ENCODE assay signal across 13 cellular contexts in the genomic region with DNA sequence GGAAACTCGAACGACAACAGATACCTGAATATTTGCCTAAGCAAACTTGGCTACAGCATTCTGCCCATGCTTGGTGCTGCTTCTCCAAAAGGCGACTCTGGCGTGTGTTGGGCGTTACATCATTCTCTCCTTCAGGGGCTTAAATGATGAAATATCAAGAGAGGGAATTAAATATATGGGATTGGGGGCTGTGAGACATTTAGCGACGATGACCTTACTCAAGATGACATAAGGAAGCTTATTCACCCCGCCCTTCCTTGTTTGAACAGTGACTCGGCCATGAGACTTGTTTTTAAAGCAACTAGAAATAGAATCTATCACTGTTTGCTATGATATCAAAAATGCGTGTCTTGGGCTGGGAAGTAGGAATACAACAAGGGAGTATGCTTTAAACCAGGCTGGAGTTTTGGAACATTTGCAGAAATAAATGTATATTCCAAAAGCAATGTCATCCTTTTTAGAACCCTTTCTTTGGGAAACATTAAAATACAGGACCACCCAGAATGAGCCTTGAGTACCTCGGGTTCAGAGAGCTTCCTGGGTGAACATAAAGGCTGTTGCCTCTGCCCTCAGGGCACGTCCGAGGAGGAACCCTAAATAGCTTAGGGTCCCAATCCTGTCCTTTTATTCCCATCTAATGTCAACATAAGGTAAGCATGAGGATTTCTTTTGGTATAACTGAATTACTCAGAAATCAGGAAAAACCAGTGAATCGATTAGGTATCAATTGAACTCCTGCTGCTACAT.
A peak's percentile ranks its signal among the peaks of the same experiment; 100 is the strongest.
DNase-seq lines count a peak whose midpoint lies in the region; ATAC-seq and TF ChIP-seq lines count a peak whose summit lies in the region.
"Had no signal": no experiment of that assay in that cellular context is flagged by ENCODE, and none has a peak within 500 bp of the region (broad histone marks: within the 10 kb centered on the region; RNA-seq: fewer than 3 reads in every experiment).

No MANE protein-coding gene starts in this region.

- H3K4me1 ChIP-seq in BLaER1 = peaks cover 18% of the 10 kb centered on the region

- H3K4me3 ChIP-seq in BLaER1 = no peak overlapping the region

- no peak for TF ChIP-seq CTCF in mesothelial cell of epicardium (IDR thresholded peaks at IDR 0.05; ENCODE audit: unreplicated experiment)

- H3K4me2 ChIP-seq in BLaER1 = peak overlapping the region; percentile 60

- H3K27ac ChIP-seq in BLaER1 = no peak overlapping the region

- no peaks in the 10 kb centered on the region for H3K9me3 ChIP-seq in BLaER1

- H3K9ac ChIP-seq in BLaER1 = no peak overlapping the region

- H3K27me3 ChIP-seq in BLaER1 = no peaks in the 10 kb centered on the region

- H3K4me1 Mint-ChIP-seq in central memory CD8-positive, alpha-beta T cell = peaks cover 16% of the 10 kb centered on the region
- H3K4me1 Mint-ChIP-seq in mesothelial cell of epicardium = peaks cover 29% of the 10 kb centered on the region
- peaks cover 17% of the 10 kb centered on the region for H3K4me1 Mint-ChIP-seq in activated T-cell treated with anti-CD3 and anti-CD28 coated beads, Interleukin-2, amount 50 U/mL, for 24 hours (ENCODE audit: low read depth)

- peak overlapping the region; percentile 23 for H3K27ac Mint-ChIP-seq in central memory CD8-positive, alpha-beta T cell (ENCODE audit: low read depth)
- peak overlapping the region; percentile 91 for H3K27ac Mint-ChIP-seq in mesothelial cell of epicardium
- no peak overlapping the region for H3K27ac Mint-ChIP-seq in activated T-cell treated with anti-CD3 and anti-CD28 coated beads, Interleukin-2, amount 50 U/mL, for 24 hours
- H3K27ac Mint-ChIP-seq: nephron had no signal

- no peaks in the 10 kb centered on the region for H3K36me3 Mint-ChIP-seq in central memory CD8-positive, alpha-beta T cell (ENCODE audit: insufficient read depth)
- no peaks in the 10 kb centered on the region for H3K36me3 Mint-ChIP-seq in mesothelial cell of epicardium
- no peaks in the 10 kb centered on the region for H3K36me3 Mint-ChIP-seq in activated T-cell treated with anti-CD3 and anti-CD28 coated beads, Interleukin-2, amount 50 U/mL, for 24 hours (ENCODE audit: low read depth)

- no peak for ATAC-seq in central memory CD8-positive, alpha-beta T cell (replicated peaks; ENCODE audit: extremely low read depth, poor library complexity, severe bottlenecking)

- DNase-seq in LoVo (ENCODE audit: low spot score) = peak; percentile 80
- DNase-seq in central memory CD8-positive, alpha-beta T cell (ENCODE audit: low spot score in 2 of 2) = no peak
- DNase-seq in mesothelial cell of epicardium (ENCODE audit: low spot score in 2 of 2, unreplicated experiment in 2 of 2) = no peak
- DNase-seq in mucosa of gallbladder (ENCODE audit: low spot score) = no peak
- no peak for DNase-seq in KG1 (lab: John Stamatoyannopoulos, UW)
- no peak for DNase-seq in COLO829 (ENCODE audit: low spot score)
- DNase-seq in activated T-cell treated with anti-CD3 and anti-CD28 coated beads, Interleukin-2, amount 50 U/mL, for 24 hours = no peak
- DNase-seq: activated CD8-positive, alpha-beta memory T cell treated with anti-CD3 and anti-CD28 coated beads, Interleukin-2, amount 50 U/mL, for 4 hours; HCEC 1CT; KBM-7; NCI-H2081 treated with DMSO at 0.1 percent for 48 hours had no signal

- H3K36me3 ChIP-seq in BLaER1 = no peaks in the 10 kb centered on the region

- no peaks in the 10 kb centered on the region for H3K9me3 Mint-ChIP-seq in central memory CD8-positive, alpha-beta T cell
- H3K9me3 Mint-ChIP-seq in mesothelial cell of epicardium = no peaks in the 10 kb centered on the region
- no peaks in the 10 kb centered on the region for H3K9me3 Mint-ChIP-seq in activated T-cell treated with anti-CD3 and anti-CD28 coated beads, Interleukin-2, amount 50 U/mL, for 24 hours
- H3K9me3 Mint-ChIP-seq: nephron had no signal

- H3K4me3 Mint-ChIP-seq in central memory CD8-positive, alpha-beta T cell = no peak overlapping the region
- H3K4me3 Mint-ChIP-seq in mesothelial cell of epicardium = no peak overlapping the region
- H3K4me3 Mint-ChIP-seq in activated T-cell treated with anti-CD3 and anti-CD28 coated beads, Interleukin-2, amount 50 U/mL, for 24 hours = no peak overlapping the region
- H3K4me3 Mint-ChIP-seq: nephron had no signal

- H4K20me1 ChIP-seq in BLaER1 = no peaks in the 10 kb centered on the region

- H3K27me3 Mint-ChIP-seq in central memory CD8-positive, alpha-beta T cell = no peaks in the 10 kb centered on the region
- H3K27me3 Mint-ChIP-seq in mesothelial cell of epicardium (ENCODE audit: low read depth) = no peaks in the 10 kb centered on the region
- no peaks in the 10 kb centered on the region for H3K27me3 Mint-ChIP-seq in activated T-cell treated with anti-CD3 and anti-CD28 coated beads, Interleukin-2, amount 50 U/mL, for 24 hours
